30 cellular contexts compared by ENCODE assay signal in genomic region chr11:120039031-120039430, GRCh38.
"Had no signal": no experiment of that assay in that cellular context is flagged by ENCODE, and none has a peak within 500 bp of the region (broad histone marks: within the 10 kb centered on the region; RNA-seq: fewer than 3 reads in every experiment).

No MANE protein-coding gene starts in this region.

- H3K4me1 Mint-ChIP-seq: naive B cell; natural killer cell; stimulated activated naive B cell treated with anti-CD40 and anti-IgM and Interleukin-4, amounts not matched to agents 10 μg/mL and 1 μg/mL and 100 μg/mL, for 72 hours had no signal

- H3K36me3 ChIP-seq: left lung, lower lobe of right lung, neural progenitor cell, neutrophil, ovary, stomach, suprapubic skin, thoracic aorta, tibial nerve had no signal

- H3K27me3 Mint-ChIP-seq: type B pancreatic cell had no signal

- DNase-seq: hippocampal formation; kidney; left colon; left lung; lower lobe of right lung; mammary epithelial cell; mesenchymal stem cell; naive B cell; natural killer cell; nephron progenitor cell; occipital lobe; ovary; right cardiac atrium; stimulated activated CD4-positive, alpha-beta T cell treated with anti-CD3 and anti-CD28 coated beads, Interleukin-12 subunit alpha, Interleukin-12 subunit beta, amount 100 ng/mL, for 4 hours; stimulated activated CD4-positive, alpha-beta T cell treated with anti-CD3 and anti-CD28 coated beads, Interleukin-15, amount 100 ng/mL, for 24 hours; stimulated activated CD4-positive, alpha-beta T cell treated with anti-CD3 and anti-CD28 coated beads, Interleukin-2, amount 100 ng/mL, for 24 hours; stimulated activated CD4-positive, alpha-beta T cell treated with anti-CD3 and anti-CD28 coated beads, Interleukin-4, amount 100 ng/mL, for 1 hour; stimulated activated naive B cell treated with anti-CD40 and anti-IgM and Interleukin-4, amounts not matched to agents 10 μg/mL and 1 μg/mL and 100 μg/mL, for 72 hours; stimulated activated naive CD8-positive, alpha-beta T cell treated with anti-CD3 and anti-CD28 coated beads, Interleukin-15, Interleukin-2, amounts not matched to agents 100 U/mL and 50 U/mL, for 24 hours; stomach had no signal

- ATAC-seq: left colon; left lung; lower lobe of right lung; natural killer cell; right cardiac atrium; sciatic nerve; stimulated activated naive B cell treated with anti-CD40 and anti-IgM and Interleukin-4, amounts not matched to agents 10 μg/mL and 1 μg/mL and 100 μg/mL, for 72 hours; stimulated activated naive CD8-positive, alpha-beta T cell treated with anti-CD3 and anti-CD28 coated beads, Interleukin-15, Interleukin-2, amounts not matched to agents 100 U/mL and 50 U/mL, for 24 hours had no signal

- H3K9me3 Mint-ChIP-seq: natural killer cell had no signal

- H3K27me3 ChIP-seq: neural progenitor cell, ovary, tibial nerve had no signal

- H3K9ac ChIP-seq: neural progenitor cell had no signal

- H3K36me3 Mint-ChIP-seq: naive B cell; natural killer cell; stimulated activated naive B cell treated with anti-CD40 and anti-IgM and Interleukin-4, amounts not matched to agents 10 μg/mL and 1 μg/mL and 100 μg/mL, for 72 hours; type B pancreatic cell had no signal

- H3K27ac ChIP-seq: left lung, lower lobe of right lung, neural progenitor cell, neutrophil, ovary, skin epidermis, stomach, suprapubic skin, thoracic aorta, tibial nerve had no signal

- H3K4me3 ChIP-seq: left lung, lower lobe of right lung, neural progenitor cell, ovary, skin epidermis, stomach, suprapubic skin, thoracic aorta, tibial nerve had no signal

- H3K27ac Mint-ChIP-seq: mesothelial cell of epicardium; naive B cell; natural killer cell; nephron progenitor cell; neural progenitor cell; progenitor cell of endocrine pancreas; stimulated activated naive B cell treated with anti-CD40 and anti-IgM and Interleukin-4, amounts not matched to agents 10 μg/mL and 1 μg/mL and 100 μg/mL, for 72 hours; type B pancreatic cell had no signal

- H2AFZ ChIP-seq: neural progenitor cell had no signal

- H3K4me3 Mint-ChIP-seq: mesothelial cell of epicardium; naive B cell; natural killer cell; nephron progenitor cell; neural progenitor cell; stimulated activated naive B cell treated with anti-CD40 and anti-IgM and Interleukin-4, amounts not matched to agents 10 μg/mL and 1 μg/mL and 100 μg/mL, for 72 hours; type B pancreatic cell had no signal

- H3K9me3 ChIP-seq: neutrophil, ovary, suprapubic skin had no signal

- H3K4me1 ChIP-seq: left lung, lower lobe of right lung, stomach, suprapubic skin, tibial nerve had no signal
